ENCODE assay signal across 10 cellular contexts in the genomic region with DNA sequence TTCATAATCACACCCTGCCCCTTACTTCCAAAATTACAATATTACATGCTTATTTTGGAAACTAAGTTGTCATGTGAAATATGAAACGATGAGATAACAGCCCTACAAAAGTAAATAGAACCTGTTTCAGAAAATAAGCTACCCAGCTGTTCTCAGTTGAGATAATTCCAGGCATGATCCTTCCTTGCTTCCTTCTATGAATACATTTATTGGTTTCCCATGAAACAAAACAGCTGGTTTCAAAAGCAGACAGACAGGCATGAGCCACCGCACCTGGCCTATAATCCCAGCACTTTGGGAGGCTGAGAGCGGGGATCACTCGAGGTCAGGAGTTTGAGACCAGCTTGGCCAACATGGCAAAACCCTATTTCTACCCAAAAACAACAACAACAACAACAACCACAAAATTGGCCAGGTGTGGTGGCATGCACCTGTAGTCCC.
DNase-seq lines count a peak whose midpoint lies in the region; ATAC-seq and TF ChIP-seq lines count a peak whose summit lies in the region.
"Had no signal": no experiment of that assay in that cellular context is flagged by ENCODE, and none has a peak within 500 bp of the region (broad histone marks: within the 10 kb centered on the region; RNA-seq: fewer than 3 reads in every experiment).

No MANE protein-coding gene starts in this region.

- peaks cover 2 to 6% of the 10 kb centered on the region in 2 donors for H3K36me3 Mint-ChIP-seq in activated T-cell treated with anti-CD3 and anti-CD28 coated beads, Interleukin-2, amount 50 U/mL, for 72 hours (ENCODE audit: insufficient read depth in 2 of 2)
- H3K36me3 Mint-ChIP-seq in stimulated activated memory B cell treated with anti-CD40 and anti-IgM and Interleukin-4, amounts not matched to agents 10 μg/mL and 1 μg/mL and 100 μg/mL, for 72 hours: peaks cover 23% of the 10 kb centered on the region

- in situ Hi-C loops in HAP-1 (cut with MboI; ENCODE audit: low sequenced_read_pairs): no loop called here

- no peak overlapping the region for H2AFZ ChIP-seq in OCI-LY3 (ENCODE audit: low read depth, low read length)

- TF ChIP-seq CTCF in OCI-LY3 (IDR thresholded peaks at IDR 0.05; ENCODE audit: low read depth, low read length): no peak
- TF ChIP-seq CTCF in fibroblast of villous mesenchyme (IDR thresholded peaks at IDR 0.05; ENCODE audit: insufficient read depth, low read depth, low read length): no peak
- no peak for TF ChIP-seq CTCF in foreskin fibroblast (IDR thresholded peaks at IDR 0.05; ENCODE audit: low read depth, low read length)

- H3K4me3 ChIP-seq in OCI-LY3 (ENCODE audit: low read length): peak overlapping the region; percentile 9
- H3K4me3 ChIP-seq in fibroblast of villous mesenchyme (ENCODE audit: low read depth, low read length): no peak overlapping the region
- H3K4me3 ChIP-seq in foreskin fibroblast (ENCODE audit: low read depth in 1 of 2, low read length in 2 of 2): no peak overlapping the region
- H3K4me3 ChIP-seq in HAP-1: no peak overlapping the region

- H3K9me3 ChIP-seq in OCI-LY3 (ENCODE audit: insufficient read depth, low read length) (no peaks in the 10 kb centered on the region), HAP-1 (no peaks in the 10 kb centered on the region)

- peaks cover 95% of the 10 kb centered on the region for H4K20me1 ChIP-seq in OCI-LY3 (ENCODE audit: insufficient read depth, low read length)

- peak overlapping the region; percentile 32 to 42 for H3K4me3 Mint-ChIP-seq in activated T-cell treated with anti-CD3 and anti-CD28 coated beads, Interleukin-2, amount 50 U/mL, for 72 hours
- H3K4me3 Mint-ChIP-seq in stimulated activated memory B cell treated with anti-CD40 and anti-IgM and Interleukin-4, amounts not matched to agents 10 μg/mL and 1 μg/mL and 100 μg/mL, for 72 hours: no peak overlapping the region
- H3K4me3 Mint-ChIP-seq: neural crest cell had no signal

- H3K27ac Mint-ChIP-seq in activated T-cell treated with anti-CD3 and anti-CD28 coated beads, Interleukin-2, amount 50 U/mL, for 72 hours: no peak overlapping the region
- peak overlapping the region; percentile 12 for H3K27ac Mint-ChIP-seq in stimulated activated memory B cell treated with anti-CD40 and anti-IgM and Interleukin-4, amounts not matched to agents 10 μg/mL and 1 μg/mL and 100 μg/mL, for 72 hours

- H3K9ac ChIP-seq in OCI-LY3 (ENCODE audit: low read length): no peak overlapping the region

- H3K9me3 Mint-ChIP-seq in activated T-cell treated with anti-CD3 and anti-CD28 coated beads, Interleukin-2, amount 50 U/mL, for 72 hours: no peaks in the 10 kb centered on the region
- H3K9me3 Mint-ChIP-seq in stimulated activated memory B cell treated with anti-CD40 and anti-IgM and Interleukin-4, amounts not matched to agents 10 μg/mL and 1 μg/mL and 100 μg/mL, for 72 hours: no peaks in the 10 kb centered on the region
- H3K9me3 Mint-ChIP-seq: neural crest cell had no signal

- H3K36me3 ChIP-seq in OCI-LY3 (replicated peaks; ENCODE audit: low read depth, low read length) (no peaks in the 10 kb centered on the region), HAP-1 (replicated peaks) (no peaks in the 10 kb centered on the region; the same call in 1 of the 2 replicates)

- peaks cover 72% of the 10 kb centered on the region for H3K79me2 ChIP-seq in OCI-LY3 (ENCODE audit: low read length)

- H3K27me3 ChIP-seq in OCI-LY3 (ENCODE audit: low read depth, low read length) (no peaks in the 10 kb centered on the region), HAP-1 (ENCODE audit: low read depth) (no peaks in the 10 kb centered on the region)

- DNase-seq in activated T-cell treated with anti-CD3 and anti-CD28 coated beads, Interleukin-2, amount 50 U/mL, for 72 hours: no peak
- DNase-seq in activated T-cell treated with anti-CD3 and anti-CD28 coated beads, Interleukin-2, amount 50 U/mL, for 1 hour: no peak
- DNase-seq in fibroblast of villous mesenchyme (ENCODE audit: low read depth): peak; percentile 95
- DNase-seq in foreskin fibroblast: no peak
- DNase-seq in HAP-1 (ENCODE audit: low spot score in 2 of 2): no peak
- DNase-seq in C1 segment of cervical spinal cord (lab: John Stamatoyannopoulos, UW): no peak

- H3K4me1 ChIP-seq in OCI-LY3 (ENCODE audit: low read length) (peaks cover 67% of the 10 kb centered on the region), HAP-1 (peaks cover 11% of the 10 kb centered on the region)

- H3K4me1 Mint-ChIP-seq in activated T-cell treated with anti-CD3 and anti-CD28 coated beads, Interleukin-2, amount 50 U/mL, for 72 hours (ENCODE audit: low read depth): peaks cover 94% of the 10 kb centered on the region
- H3K4me1 Mint-ChIP-seq in stimulated activated memory B cell treated with anti-CD40 and anti-IgM and Interleukin-4, amounts not matched to agents 10 μg/mL and 1 μg/mL and 100 μg/mL, for 72 hours: peaks cover 91% of the 10 kb centered on the region

- peak overlapping the region; percentile 51 for H3K27ac ChIP-seq in OCI-LY3 (ENCODE audit: low read length)
- H3K27ac ChIP-seq: VCaP had no signal

- no peak for ATAC-seq in activated T-cell treated with anti-CD3 and anti-CD28 coated beads, Interleukin-2, amount 50 U/mL, for 72 hours (replicated peaks in 1 of 2)
- no peak for ATAC-seq in stimulated activated memory B cell treated with anti-CD40 and anti-IgM and Interleukin-4, amounts not matched to agents 10 μg/mL and 1 μg/mL and 100 μg/mL, for 72 hours

- H3K4me2 ChIP-seq in OCI-LY3 (ENCODE audit: low read length): peak overlapping the region; percentile 65

- H3K27me3 Mint-ChIP-seq in activated T-cell treated with anti-CD3 and anti-CD28 coated beads, Interleukin-2, amount 50 U/mL, for 72 hours (ENCODE audit: low read depth): no peaks in the 10 kb centered on the region
- H3K27me3 Mint-ChIP-seq in stimulated activated memory B cell treated with anti-CD40 and anti-IgM and Interleukin-4, amounts not matched to agents 10 μg/mL and 1 μg/mL and 100 μg/mL, for 72 hours: no peaks in the 10 kb centered on the region
